10 cellular contexts compared by ENCODE assay signal in the genomic region with DNA sequence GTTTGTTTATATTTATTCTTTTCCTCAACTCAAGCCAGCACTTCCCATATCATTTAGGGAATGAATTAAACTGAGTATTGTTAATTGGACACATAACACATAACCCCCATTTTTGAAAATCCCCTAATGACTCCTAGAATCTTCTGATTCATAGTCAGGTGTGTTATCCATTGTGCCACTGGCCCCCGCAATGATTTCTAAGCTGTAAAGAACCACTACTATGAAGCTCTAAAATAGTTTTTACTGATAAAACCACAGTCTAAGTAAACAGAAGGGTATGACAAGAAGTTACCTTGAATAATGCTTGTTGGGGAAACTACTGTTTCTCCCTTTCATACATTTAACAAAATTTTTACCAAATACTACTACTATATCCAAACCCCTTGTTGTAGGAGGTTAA.
"Had no signal": no experiment of that assay in that cellular context is flagged by ENCODE, and none has a peak within 500 bp of the region (broad histone marks: within the 10 kb centered on the region; RNA-seq: fewer than 3 reads in every experiment).

No MANE protein-coding gene starts in this region.

- ATAC-seq: GM23338, HepG2 had no signal

- H3K9me3 Mint-ChIP-seq: GM23338, H9 had no signal

- FAIRE-seq: H1, H54, HepG2 had no signal

- H3K4me2 ChIP-seq: GM23338, KMS-11 had no signal

- H3K9ac ChIP-seq: KMS-11 had no signal

- H2AFZ ChIP-seq: GM23338 had no signal

- H3K4me1 Mint-ChIP-seq: IgD-negative memory B cell had no signal

- H3K27me3 Mint-ChIP-seq: IgD-negative memory B cell had no signal

- DNase-seq: H9, HCEC 1CT, KBM-7 had no signal

- H3K27ac ChIP-seq: HL-60, KMS-11 had no signal

- H3K4me3 ChIP-seq: GM23338 had no signal

- H3K4me3 Mint-ChIP-seq: GM23338, H9, IgD-negative memory B cell had no signal

- H3K27ac Mint-ChIP-seq: GM23338, H9, IgD-negative memory B cell had no signal
